ENCODE assay signal across 1 cellular context in genomic region chr2:132667716-132668115, GRCh38.
TF ChIP-seq lines count a peak whose summit lies in the region.

No MANE protein-coding gene starts in this region.

TF ChIP-seq in IMR-90, 13 proteins besides CTCF, POLR2A, EP300 and RAD21:
- TF ChIP-seq NFE2L2 (IDR thresholded peaks at IDR 0.05; ENCODE audit: low read depth, low read length), result no peak
- no peak for TF ChIP-seq ELK1 (IDR thresholded peaks at IDR 0.05; ENCODE audit: borderline replicate concordance, low read depth, low read length)
- TF ChIP-seq FOS (IDR thresholded peaks at IDR 0.05; ENCODE audit: low read depth, low read length), result no peak
- no peak for TF ChIP-seq MXI1 (IDR thresholded peaks at IDR 0.05; ENCODE audit: borderline replicate concordance, low read depth, low read length)
- TF ChIP-seq CHD1 (IDR thresholded peaks at IDR 0.05; ENCODE audit: low read depth, low read length), result no peak
- TF ChIP-seq CEBPB (IDR thresholded peaks at IDR 0.05; ENCODE audit: low read depth, low read length), result no peak
- no peak for TF ChIP-seq MAZ (IDR thresholded peaks at IDR 0.05; ENCODE audit: borderline replicate concordance, low read depth, low read length)
- no peak for TF ChIP-seq RFX5 (IDR thresholded peaks at IDR 0.05; ENCODE audit: low read depth, low read length)
- TF ChIP-seq BHLHE40 (IDR thresholded peaks at IDR 0.05; ENCODE audit: low read depth, low read length), result no peak
- TF ChIP-seq RCOR1 (IDR thresholded peaks at IDR 0.05; ENCODE audit: insufficient replicate concordance, low read length), result no peak
- TF ChIP-seq USF2 (IDR thresholded peaks at IDR 0.05; ENCODE audit: low read depth, low read length), result no peak
